17 cellular contexts compared by ENCODE assay signal in the genomic region with DNA sequence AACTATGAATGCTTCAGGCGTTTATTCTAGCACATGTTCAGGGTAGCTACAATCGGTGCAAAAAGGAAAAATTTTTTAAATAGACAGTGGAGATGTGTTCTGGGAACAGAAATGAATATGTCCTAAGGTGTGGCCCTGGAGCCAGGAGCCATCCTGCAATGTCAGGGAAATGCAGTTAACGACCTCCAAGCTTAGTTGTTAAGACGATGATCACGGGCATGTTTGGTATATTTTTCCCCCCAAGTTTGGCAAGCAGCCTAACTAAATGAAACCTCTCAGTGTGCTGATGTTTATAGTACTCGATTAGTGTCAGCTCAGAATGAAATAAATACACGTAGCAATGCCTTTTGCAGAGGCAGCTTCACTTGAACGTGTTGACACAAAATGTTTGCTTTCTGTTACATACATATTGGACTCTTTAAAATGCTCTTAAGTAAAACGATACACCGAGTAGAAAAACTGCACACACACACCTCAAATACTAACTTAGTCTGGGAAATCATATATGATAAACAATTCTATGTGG.
A peak's percentile ranks its signal among the peaks of the same experiment; 100 is the strongest.
DNase-seq lines count a peak whose midpoint lies in the region; ATAC-seq and TF ChIP-seq lines count a peak whose summit lies in the region.
"Had no signal": no experiment of that assay in that cellular context is flagged by ENCODE, and none has a peak within 500 bp of the region (broad histone marks: within the 10 kb centered on the region; RNA-seq: fewer than 3 reads in every experiment).

No MANE protein-coding gene starts in this region.

- ATAC-seq in HG03378 (IDR thresholded peaks at IDR 0.05; ENCODE audit: unreplicated experiment) (no peak), omental fat pad (ENCODE audit: low FRiP score) (no peak)
- ATAC-seq: activated CD4-positive, alpha-beta T cell treated with anti-CD3 and anti-CD28 coated beads for 36 hours; left ventricle myocardium superior; mucosa of descending colon had no signal

- peaks cover 11% of the 10 kb centered on the region for H3K27me3 ChIP-seq in hepatocyte

- H3K4me2 ChIP-seq in hepatocyte, result peak overlapping the region; percentile 52
- H3K4me2 ChIP-seq: smooth muscle cell had no signal

- H3K4me1 ChIP-seq in HEK293 (ENCODE audit: control insufficient read depth, insufficient read depth, low read length), result peaks cover 13% of the 10 kb centered on the region
- no peaks in the 10 kb centered on the region for H3K4me1 ChIP-seq in hepatocyte (ENCODE audit: insufficient read depth)
- H3K4me1 ChIP-seq: tibial nerve had no signal

- H3K36me3 ChIP-seq in HEK293 (ENCODE audit: control insufficient read depth in 2 of 2, insufficient read depth in 1 of 2, low read length in 2 of 2) (no peaks in the 10 kb centered on the region), hepatocyte (replicated peaks; ENCODE audit: insufficient read depth, low read depth) (no peaks in the 10 kb centered on the region)
- H3K36me3 ChIP-seq: tibial nerve had no signal

- H3K79me2 ChIP-seq in hepatocyte, result no peaks in the 10 kb centered on the region

- H3K4me3 ChIP-seq in HEK293 (ENCODE audit: low read depth, low read length), result no peak overlapping the region
- H3K4me3 ChIP-seq in hepatocyte, result no peak overlapping the region
- H3K4me3 ChIP-seq: GM23248, mucosa of descending colon, smooth muscle cell, tibial nerve had no signal

- POLR2A ChIA-PET in HEK293 (lab: Yijun Ruan, JAX), result no interaction called here

- H3K9me3 ChIP-seq in HEK293 (ENCODE audit: control insufficient read depth, insufficient read depth, low read depth, low read length) (no peaks in the 10 kb centered on the region), hepatocyte (ENCODE audit: low read depth) (no peaks in the 10 kb centered on the region)
- H3K9me3 ChIP-seq: mucosa of descending colon, tibial nerve had no signal

- CTCF ChIA-PET in HEK293 (lab: Yijun Ruan, JAX), result interaction anchor here (0.6 to 2.2 kb wide), 11 partner anchors 9 to 385 kb away, joined by 3 to 9 read pairs (median 3); no protein-coding TSS in a partner anchor

- H2AFZ ChIP-seq in hepatocyte, result no peak overlapping the region
- H2AFZ ChIP-seq: GM23248 had no signal

- no peaks in the 10 kb centered on the region for H4K20me1 ChIP-seq in hepatocyte (ENCODE audit: insufficient read depth, poor library complexity, severe bottlenecking)

- no peaks in the 10 kb centered on the region for H3K9me2 ChIP-seq in hepatocyte (replicated peaks; ENCODE audit: insufficient read depth)

- 0 out of 2 replicates have a peak overlapping the region, but pooled peaks have one; percentile 21 for H3K27ac ChIP-seq in HEK293 (ENCODE audit: extremely low read depth, low read depth, low read length)
- no peak overlapping the region for H3K27ac ChIP-seq in hepatocyte
- H3K27ac ChIP-seq: GM23248, tibial nerve had no signal

- DNase-seq in NCI-H1436 treated with DMSO at 0.1 percent for 48 hours (lab: John Stamatoyannopoulos, UW), result peak; percentile 67
- DNase-seq in NCI-H510A treated with DMSO at 0.1 percent for 48 hours (lab: John Stamatoyannopoulos, UW), result peak; percentile 70
- DNase-seq in hepatocyte (ENCODE audit: low spot score), result no peak
- no peak for DNase-seq in omental fat pad (ENCODE audit: low spot score)
- DNase-seq in D341Med (ENCODE audit: low spot score), result no peak
- DNase-seq: activated CD4-positive, alpha-beta T cell treated with anti-CD3 and anti-CD28 coated beads for 36 hours; CD4-positive, alpha-beta T cell; GM23248; left ventricle myocardium superior; mucosa of descending colon; NCI-H446; Right ventricle myocardium superior; stimulated activated CD4-positive, alpha-beta T cell treated with anti-CD3 and anti-CD28 coated beads, Interleukin-4, amount 100 ng/mL, for 24 hours had no signal

- no peak for TF ChIP-seq CTCF in HEK293 (tag by site-specific recombination; IDR thresholded peaks at IDR 0.05)
- TF ChIP-seq CTCF in hepatocyte (IDR thresholded peaks at IDR 0.05; ENCODE audit: poor library complexity), result no peak
- no peak for TF ChIP-seq CTCF in omental fat pad (IDR thresholded peaks at IDR 0.05)

- WGBS in hepatocyte (ENCODE audit: low lambda C conversion rate, missing lambda C conversion rate), result 45% methylated on average over 10 of the region's 10 CpGs

TF ChIP-seq in HEK293, 187 proteins besides CTCF, POLR2A, EP300 and RAD21 (continues in another document):
- peak; percentile 46; the same call in 1 of the 2 replicates for TF ChIP-seq ZSCAN16 (tag by site-specific recombination; IDR thresholded peaks at IDR 0.05)
- TF ChIP-seq ZNF791 (tag by site-specific recombination; IDR thresholded peaks at IDR 0.05), result no peak
- TF ChIP-seq IKZF3 (tag by site-specific recombination; IDR thresholded peaks at IDR 0.05), result peak; percentile 49; the same call in 1 of the 2 replicates
- no peak for TF ChIP-seq ZNF621 (tag by site-specific recombination; IDR thresholded peaks at IDR 0.05)
- TF ChIP-seq ZBTB21 (tag by site-specific recombination; IDR thresholded peaks at IDR 0.05), result no peak
- peak; percentile 63; the same call in 1 of the 2 replicates for TF ChIP-seq GFI1B (tag by site-specific recombination; IDR thresholded peaks at IDR 0.05)
- peak; percentile 88 for TF ChIP-seq TRIM28 (IDR thresholded peaks at IDR 0.05; ENCODE audit: borderline replicate concordance, low read length)
- TF ChIP-seq ZNF324 (tag by site-specific recombination; IDR thresholded peaks at IDR 0.05), result no peak
- no peak for TF ChIP-seq ZSCAN18 (tag by site-specific recombination; IDR thresholded peaks at IDR 0.05)
- no peak for TF ChIP-seq ZNF423 (tag by site-specific recombination; IDR thresholded peaks at IDR 0.05)
- no peak for TF ChIP-seq ZFHX2 (tag by site-specific recombination; conservative IDR thresholded peaks at IDR 0.05)
- TF ChIP-seq, protein P1, sequence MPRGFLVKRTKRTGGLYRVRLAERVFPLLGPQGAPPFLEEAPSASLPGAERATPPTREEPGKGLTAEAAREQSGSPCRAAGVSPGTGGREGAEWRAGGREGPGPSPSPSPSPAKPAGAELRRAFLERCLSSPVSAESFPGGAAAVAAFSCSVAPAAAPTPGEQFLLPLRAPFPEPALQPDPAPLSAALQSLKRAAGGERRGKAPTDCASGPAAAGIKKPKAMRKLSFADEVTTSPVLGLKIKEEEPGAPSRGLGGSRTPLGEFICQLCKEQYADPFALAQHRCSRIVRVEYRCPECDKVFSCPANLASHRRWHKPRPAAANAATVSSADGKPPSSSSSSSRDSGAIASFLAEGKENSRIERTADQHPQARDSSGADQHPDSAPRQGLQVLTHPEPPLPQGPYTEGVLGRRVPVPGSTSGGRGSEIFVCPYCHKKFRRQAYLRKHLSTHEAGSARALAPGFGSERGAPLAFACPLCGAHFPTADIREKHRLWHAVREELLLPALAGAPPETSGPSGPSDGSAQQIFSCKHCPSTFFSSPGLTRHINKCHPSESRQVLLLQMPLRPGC (tag by site-specific recombination; IDR thresholded peaks at IDR 0.05), result no peak
- TF ChIP-seq ZNF274 (IDR thresholded peaks at IDR 0.05; ENCODE audit: low read length), result no peak
- no peak for TF ChIP-seq ZNF274 (tag by site-specific recombination; IDR thresholded peaks at IDR 0.05; ENCODE audit: borderline replicate concordance)
- TF ChIP-seq ZBTB1 (tag by site-specific recombination; IDR thresholded peaks at IDR 0.05), result no peak
- no peak for TF ChIP-seq ZNF76 (tag by site-specific recombination; IDR thresholded peaks at IDR 0.05; ENCODE audit: borderline replicate concordance, low read depth)
- TF ChIP-seq, protein P2, sequence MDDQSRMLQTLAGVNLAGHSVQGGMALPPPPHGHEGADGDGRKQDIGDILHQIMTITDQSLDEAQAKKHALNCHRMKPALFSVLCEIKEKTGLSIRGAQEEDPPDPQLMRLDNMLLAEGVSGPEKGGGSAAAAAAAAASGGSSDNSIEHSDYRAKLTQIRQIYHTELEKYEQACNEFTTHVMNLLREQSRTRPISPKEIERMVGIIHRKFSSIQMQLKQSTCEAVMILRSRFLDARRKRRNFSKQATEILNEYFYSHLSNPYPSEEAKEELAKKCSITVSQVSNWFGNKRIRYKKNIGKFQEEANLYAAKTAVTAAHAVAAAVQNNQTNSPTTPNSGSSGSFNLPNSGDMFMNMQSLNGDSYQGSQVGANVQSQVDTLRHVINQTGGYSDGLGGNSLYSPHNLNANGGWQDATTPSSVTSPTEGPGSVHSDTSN (CRISPR knock-in tag; IDR thresholded peaks at IDR 0.05), result no peak
- no peak for TF ChIP-seq ZNF140 (tag by site-specific recombination; IDR thresholded peaks at IDR 0.05)
- TF ChIP-seq ZIC2 (tag by site-specific recombination; IDR thresholded peaks at IDR 0.05), result no peak
- no peak for TF ChIP-seq ZFP69B (tag by site-specific recombination; IDR thresholded peaks at IDR 0.05)
- no peak for TF ChIP-seq ZNF426 (tag by site-specific recombination; IDR thresholded peaks at IDR 0.05)
- no peak for TF ChIP-seq SCRT2 (tag by site-specific recombination; IDR thresholded peaks at IDR 0.05)
- no peak for TF ChIP-seq ZNF175 (tag by site-specific recombination; IDR thresholded peaks at IDR 0.05)
- TF ChIP-seq ZNF677 (tag by site-specific recombination; IDR thresholded peaks at IDR 0.05), result no peak
- no peak for TF ChIP-seq SCRT1 (tag by site-specific recombination; IDR thresholded peaks at IDR 0.05; ENCODE audit: borderline replicate concordance)
- no peak for TF ChIP-seq ZNF350 (tag by site-specific recombination; IDR thresholded peaks at IDR 0.05)
- peak; percentile 71 for TF ChIP-seq ZNF561 (tag by site-specific recombination; IDR thresholded peaks at IDR 0.05; ENCODE audit: borderline replicate concordance)
- no peak for TF ChIP-seq ZBTB20 (tag by site-specific recombination; IDR thresholded peaks at IDR 0.05)
- TF ChIP-seq ZNF133 (tag by site-specific recombination; IDR thresholded peaks at IDR 0.05), result no peak
- TF ChIP-seq KLF7 (tag by site-specific recombination; IDR thresholded peaks at IDR 0.05; ENCODE audit: borderline replicate concordance), result peak; percentile 57; the same call in 1 of the 2 replicates
- no peak for TF ChIP-seq ZNF530 (tag by site-specific recombination; IDR thresholded peaks at IDR 0.05; ENCODE audit: low read depth)

Comparison
In these comparisons a context has a peak if more than half of its experiments do, and no peak if none do; other contexts are left out.
1. DNase-seq: peak in NCI-H1436 treated with DMSO at 0.1 percent for 48 hours (single experiment) and NCI-H510A treated with DMSO at 0.1 percent for 48 hours (single experiment); none in hepatocyte (single experiment), omental fat pad (single experiment) and D341Med (single experiment).